Comparison of ENCODE assay signal across 15 cellular contexts in the genomic region with DNA sequence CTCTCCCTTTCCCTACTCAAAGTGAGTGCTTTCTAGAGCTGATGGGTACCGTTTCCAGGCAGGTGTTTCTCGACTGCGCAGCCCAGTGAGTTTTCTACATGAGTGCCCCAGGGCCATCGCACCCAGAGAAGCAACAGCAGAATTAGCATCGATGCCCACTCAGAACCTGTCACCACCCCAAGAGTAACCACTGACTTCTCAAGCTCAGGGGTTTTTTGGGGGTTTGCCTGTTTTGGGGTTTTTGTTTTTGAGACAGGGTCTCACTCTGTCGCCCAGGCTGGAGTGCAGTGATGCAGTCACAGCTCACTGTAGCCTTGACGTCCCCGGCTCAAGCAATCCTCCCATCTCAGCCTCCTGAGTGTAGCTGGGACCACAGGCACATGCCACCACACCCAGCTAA. TPM values are rescaled to one million over a fixed set of nuclear protein-coding genes. Genes with fewer than 3 reads are reported as not detected.
A peak's percentile ranks its signal among the peaks of the same experiment; 100 is the strongest.
DNase-seq lines count a peak whose midpoint lies in the region; ATAC-seq and TF ChIP-seq lines count a peak whose summit lies in the region.
"Had no signal": no experiment of that assay in that cellular context is flagged by ENCODE, and none has a peak within 500 bp of the region (broad histone marks: within the 10 kb centered on the region; RNA-seq: fewer than 3 reads in every experiment).

No MANE protein-coding gene starts in this region.

- ATAC-seq in GM18505 (IDR thresholded peaks at IDR 0.05; ENCODE audit: unreplicated experiment) (peak; percentile 76), GM21390 (IDR thresholded peaks at IDR 0.05; ENCODE audit: unreplicated experiment) (peak; percentile 68), HG03039 (IDR thresholded peaks at IDR 0.05; ENCODE audit: unreplicated experiment) (peak; percentile 59), GM19351 (IDR thresholded peaks at IDR 0.05; ENCODE audit: unreplicated experiment) (no peak)
- peak; percentile 27 for ATAC-seq in effector memory CD8-positive, alpha-beta T cell (replicated peaks)
- ATAC-seq: activated CD8-positive, alpha-beta T cell treated with anti-CD3 and anti-CD28 coated beads for 36 hours; natural killer cell treated with Interleukin-12 subunit alpha and Interleukin-12 subunit beta and Interleukin-15 and Interleukin-18, amount 100 ng/mL, for 72 hours had no signal

- no peak overlapping the region for H3K27ac Mint-ChIP-seq in effector memory CD8-positive, alpha-beta T cell
- H3K27ac Mint-ChIP-seq: activated CD8-positive, alpha-beta T cell treated with anti-CD3 and anti-CD28 coated beads for 36 hours; natural killer cell treated with Interleukin-12 subunit alpha and Interleukin-12 subunit beta and Interleukin-15 and Interleukin-18, amount 100 ng/mL, for 72 hours had no signal

- no peaks in the 10 kb centered on the region for H3K9me3 ChIP-seq in SJCRH30 (replicated peaks)
- H3K9me3 ChIP-seq: sigmoid colon had no signal

- no peaks in the 10 kb centered on the region for H3K27me3 Mint-ChIP-seq in effector memory CD8-positive, alpha-beta T cell
- H3K27me3 Mint-ChIP-seq: activated CD8-positive, alpha-beta T cell treated with anti-CD3 and anti-CD28 coated beads for 36 hours; natural killer cell treated with Interleukin-12 subunit alpha and Interleukin-12 subunit beta and Interleukin-15 and Interleukin-18, amount 100 ng/mL, for 72 hours had no signal

- no peak for DNase-seq in effector memory CD8-positive, alpha-beta T cell
- DNase-seq in SJCRH30: no peak
- no peak for DNase-seq in NCI-H2196 (lab: John Stamatoyannopoulos, UW; ENCODE audit: unreplicated experiment)
- no peak for DNase-seq in activated CD4-positive, alpha-beta T cell treated with anti-CD3 and anti-CD28 coated beads for 48 hours
- DNase-seq: activated CD8-positive, alpha-beta T cell treated with anti-CD3 and anti-CD28 coated beads for 36 hours; activated naive CD4-positive, alpha-beta T cell treated with Interleukin-2 at 50 U/mL for 16 hours; EL; NCI-H2171 treated with DMSO at 0.1 percent for 48 hours; sigmoid colon; T-helper 1 cell had no signal

- no peak overlapping the region for H3K4me3 ChIP-seq in SJCRH30
- H3K4me3 ChIP-seq: sigmoid colon had no signal

- H3K27ac ChIP-seq in SJCRH30: no peak overlapping the region
- H3K27ac ChIP-seq: sigmoid colon had no signal

- no peaks in the 10 kb centered on the region for H3K27me3 ChIP-seq in SJCRH30
- H3K27me3 ChIP-seq: sigmoid colon had no signal

- no peaks in the 10 kb centered on the region; the same call in 1 of the 2 replicates for H3K4me1 ChIP-seq in SJCRH30
- H3K4me1 ChIP-seq: sigmoid colon had no signal

- H3K36me3 ChIP-seq in SJCRH30: no peaks in the 10 kb centered on the region
- H3K36me3 ChIP-seq: sigmoid colon had no signal

- no peaks in the 10 kb centered on the region for H3K36me3 Mint-ChIP-seq in effector memory CD8-positive, alpha-beta T cell (ENCODE audit: insufficient read depth)
- H3K36me3 Mint-ChIP-seq: natural killer cell treated with Interleukin-12 subunit alpha and Interleukin-12 subunit beta and Interleukin-15 and Interleukin-18, amount 100 ng/mL, for 72 hours had no signal

- H3K9me3 Mint-ChIP-seq in effector memory CD8-positive, alpha-beta T cell: no peaks in the 10 kb centered on the region
- H3K9me3 Mint-ChIP-seq: activated CD8-positive, alpha-beta T cell treated with anti-CD3 and anti-CD28 coated beads for 36 hours; natural killer cell treated with Interleukin-12 subunit alpha and Interleukin-12 subunit beta and Interleukin-15 and Interleukin-18, amount 100 ng/mL, for 72 hours had no signal

- no peak overlapping the region for H3K4me3 Mint-ChIP-seq in effector memory CD8-positive, alpha-beta T cell
- H3K4me3 Mint-ChIP-seq: activated CD8-positive, alpha-beta T cell treated with anti-CD3 and anti-CD28 coated beads for 36 hours; natural killer cell treated with Interleukin-12 subunit alpha and Interleukin-12 subunit beta and Interleukin-15 and Interleukin-18, amount 100 ng/mL, for 72 hours had no signal

- peak; percentile 13 for TF ChIP-seq POLR2A in GM18505 (IDR thresholded peaks at IDR 0.05; ENCODE audit: borderline replicate concordance, extremely low read depth, insufficient read depth, insufficient read length)

- peaks cover 0 to 4% of the 10 kb centered on the region in 2 donors for H3K4me1 Mint-ChIP-seq in effector memory CD8-positive, alpha-beta T cell (ENCODE audit: low read depth in 2 of 2)

RNA-seq across cellular contexts. Expression of a gene that starts 25.7 kb away (rescaled TPM):
- total RNA-seq in SJCRH30 (2014; rRNA removed; shearing (Covaris generic)): 18.0 and 27.5 TPM in 2 replicates

RNA-seq across cellular contexts. Expression of a gene that starts 46.5 kb away (rescaled TPM):
- 71.2 and 91.3 TPM in 2 replicates for total RNA-seq in SJCRH30 (2014; rRNA removed; shearing (Covaris generic))

RNA-seq across cellular contexts. Expression of a gene that starts 46.5 kb away (rescaled TPM):
- 39.6 and 42.4 TPM in 2 replicates for total RNA-seq in SJCRH30 (2014; rRNA removed; shearing (Covaris generic))

RNA-seq across cellular contexts. Expression of a gene that starts 55.8 kb away (rescaled TPM):
- 25.9 and 31.5 TPM in 2 replicates for total RNA-seq in SJCRH30 (2014; rRNA removed; shearing (Covaris generic))
